In the genomic region with DNA sequence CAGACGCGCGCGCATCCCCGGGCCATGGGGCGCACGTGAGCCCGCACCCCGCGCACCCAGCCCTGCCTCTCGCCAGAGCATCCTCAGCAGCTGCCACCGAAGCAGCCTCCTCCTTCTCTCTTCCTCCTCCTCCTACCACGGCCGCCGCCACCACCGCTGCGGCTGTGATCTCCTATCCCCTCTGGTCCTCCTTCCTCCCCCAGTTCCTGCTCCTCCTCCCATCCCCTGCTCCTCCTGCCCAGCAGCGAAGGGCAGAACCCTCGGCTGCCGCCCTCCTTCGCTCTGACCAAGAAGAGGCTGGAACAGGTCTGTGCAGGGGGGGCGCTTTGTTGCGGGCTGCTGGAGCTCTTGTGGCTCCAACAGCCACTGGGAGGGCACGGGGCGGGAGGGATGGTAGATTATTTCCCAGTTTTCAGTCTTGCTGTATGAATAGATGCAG, we compare ENCODE assay signal across 9 cellular contexts.
DNase-seq lines count a peak whose midpoint lies in the region; ATAC-seq and TF ChIP-seq lines count a peak whose summit lies in the region.
"Had no signal": no experiment of that assay in that cellular context is flagged by ENCODE, and none has a peak within 500 bp of the region (broad histone marks: within the 10 kb centered on the region; RNA-seq: fewer than 3 reads in every experiment).

No MANE protein-coding gene starts in this region.

- H3K4me3 ChIP-seq in mesodermal cell (ENCODE audit: extremely low read depth, insufficient read depth, low read length, poor library complexity, severe bottlenecking): peak overlapping the region; percentile 16

- POLR2A ChIA-PET in MCF 10A (lab: Yijun Ruan, JAX): interaction anchor here (1.3 to 2.4 kb wide), 4 partner anchors 16 to 30 kb away, joined by 3 to 11 read pairs (median 8); no protein-coding TSS in a partner anchor

- H3K27ac Mint-ChIP-seq in MCF 10A (ENCODE audit: low read depth, unreplicated experiment) (peak overlapping the region; percentile 17), type B pancreatic cell (peak overlapping the region; percentile 83)
- H3K27ac Mint-ChIP-seq: activated T-helper 17 cell treated with anti-CD3 and anti-CD28 coated beads, Interleukin-2, amount 50 U/mL, for 72 hours had no signal

- no peaks in the 10 kb centered on the region for H3K4me1 ChIP-seq in mesodermal cell (ENCODE audit: control insufficient read depth, insufficient read depth, low read length, poor library complexity, severe bottlenecking)

- ATAC-seq in GM21717 (IDR thresholded peaks at IDR 0.05; ENCODE audit: unreplicated experiment): no peak
- ATAC-seq: activated T-helper 17 cell treated with anti-CD3 and anti-CD28 coated beads, Interleukin-2, amount 50 U/mL, for 72 hours had no signal

- H3K4me1 Mint-ChIP-seq in MCF 10A (ENCODE audit: insufficient read depth, unreplicated experiment) (peaks cover 41% of the 10 kb centered on the region), type B pancreatic cell (ENCODE audit: unreplicated experiment) (peaks cover 3% of the 10 kb centered on the region)
- H3K4me1 Mint-ChIP-seq: activated T-helper 17 cell treated with anti-CD3 and anti-CD28 coated beads, Interleukin-2, amount 50 U/mL, for 72 hours had no signal

- TF ChIP-seq CTCF in MCF 10A (IDR thresholded peaks at IDR 0.05; ENCODE audit: unreplicated experiment) (no peak), type B pancreatic cell (conservative IDR thresholded peaks at IDR 0.05) (no peak)

- no TSS peak for BruUV-seq in MCF 10A (replicated peaks; lab: Mats Ljungman, UMichigan)

- H3K36me3 Mint-ChIP-seq in MCF 10A (ENCODE audit: insufficient read depth, unreplicated experiment) (no peaks in the 10 kb centered on the region), type B pancreatic cell (no peaks in the 10 kb centered on the region)

- intact Hi-C loops in MCF 10A (cut with micrococcal nuclease): no loop called here

- H3K27ac ChIP-seq in mesodermal cell (ENCODE audit: low read depth, low read length, severe bottlenecking): no peak overlapping the region

- H3K9me3 Mint-ChIP-seq in MCF 10A (ENCODE audit: unreplicated experiment) (no peaks in the 10 kb centered on the region), type B pancreatic cell (no peaks in the 10 kb centered on the region)
- H3K9me3 Mint-ChIP-seq: activated T-helper 17 cell treated with anti-CD3 and anti-CD28 coated beads, Interleukin-2, amount 50 U/mL, for 72 hours had no signal

- no peaks in the 10 kb centered on the region for H3K36me3 ChIP-seq in mesodermal cell (ENCODE audit: control insufficient read depth, insufficient read depth, low read length)

- H3K9me3 ChIP-seq in mesodermal cell (ENCODE audit: control insufficient read depth, low read length): no peaks in the 10 kb centered on the region

- CTCF ChIA-PET in MCF 10A (lab: Yijun Ruan, JAX): interaction anchor here (0.6 to 0.9 kb wide), 3 partner anchors 21 to 446 kb away, joined by 3 to 4 read pairs (median 3); no protein-coding TSS in a partner anchor

- H3K27me3 Mint-ChIP-seq in MCF 10A (ENCODE audit: insufficient read depth, unreplicated experiment): peaks cover 90% of the 10 kb centered on the region
- H3K27me3 Mint-ChIP-seq in type B pancreatic cell: peaks cover 57% of the 10 kb centered on the region

- H3K4me3 Mint-ChIP-seq in MCF 10A (ENCODE audit: unreplicated experiment) (peak overlapping the region; percentile 82), type B pancreatic cell (peak overlapping the region; percentile 84)
- H3K4me3 Mint-ChIP-seq: activated T-helper 17 cell treated with anti-CD3 and anti-CD28 coated beads, Interleukin-2, amount 50 U/mL, for 72 hours had no signal

- 0% methylated on average over 1 of the region's 25 CpGs for WGBS in mesodermal cell (ENCODE audit: insufficient coverage in 2 of 2), 2 experiments

- DNase-seq in NCI-H146 (lab: John Stamatoyannopoulos, UW) (peak; percentile 24), NCI-H146 treated with DMSO at 0.1 percent for 48 hours (lab: John Stamatoyannopoulos, UW; ENCODE audit: unreplicated experiment) (no peak), MCF 10A (ENCODE audit: unreplicated experiment) (peak; percentile 3), type B pancreatic cell (ENCODE audit: extremely low spot score, unreplicated experiment) (no peak), RKO (ENCODE audit: low spot score) (no peak)
- no peak for DNase-seq in stimulated activated CD4-positive, alpha-beta T cell treated with anti-CD3 and anti-CD28 coated beads, Interleukin-1b, Interleukin-23, amount 100 ng/mL, for 48 hours

Comparison
In these comparisons a context has a peak if more than half of its experiments do, and no peak if none do; other contexts are left out.
1. DNase-seq: peak in NCI-H146 (single experiment) and MCF 10A (single experiment); none in NCI-H146 treated with DMSO at 0.1 percent for 48 hours (single experiment), type B pancreatic cell (single experiment), RKO (single experiment) and stimulated activated CD4-positive, alpha-beta T cell treated with anti-CD3 and anti-CD28 coated beads, Interleukin-1b, Interleukin-23, amount 100 ng/mL, for 48 hours (single experiment).